Comparison of ENCODE assay signal across 7 cellular contexts in genomic region chr6:12608016-12608860, GRCh38.
DNase-seq lines count a peak whose midpoint lies in the region; ATAC-seq and TF ChIP-seq lines count a peak whose summit lies in the region.

No MANE protein-coding gene starts in this region.

- TF ChIP-seq CTCF in RWPE1 (conservative IDR thresholded peaks at IDR 0.05; ENCODE audit: low read depth) (no peak), WERI-Rb-1 (IDR thresholded peaks at IDR 0.05; ENCODE audit: low read depth, low read length) (no peak)

- peak overlapping the region; percentile 51 for H3K27ac Mint-ChIP-seq in stimulated activated memory B cell treated with anti-CD40 and anti-IgM and Interleukin-4, amounts not matched to agents 10 μg/mL and 1 μg/mL and 100 μg/mL, for 72 hours

- peak; percentile 60 for ATAC-seq in GM19025 (IDR thresholded peaks at IDR 0.05; ENCODE audit: low read depth, unreplicated experiment)
- peak; percentile 70 for ATAC-seq in HG03025 (IDR thresholded peaks at IDR 0.05; ENCODE audit: low FRiP score, unreplicated experiment)
- ATAC-seq in stimulated activated memory B cell treated with anti-CD40 and anti-IgM and Interleukin-4, amounts not matched to agents 10 μg/mL and 1 μg/mL and 100 μg/mL, for 72 hours = peak; percentile 74

- H3K4me3 ChIP-seq in WERI-Rb-1 (ENCODE audit: low read depth, low read length) = no peak overlapping the region

- intact Hi-C loops in head of caudate nucleus (cut with DNase I) = loop anchor here (10.0 kb wide), 1 partner anchor 313 kb away; the partner anchor contains the start of gene EDN1

- H3K9me3 ChIP-seq in WERI-Rb-1 (ENCODE audit: severe bottlenecking) = no peaks in the 10 kb centered on the region

- DNase-seq in RWPE1 (ENCODE audit: low spot score) = peak; percentile 17
- no peak for DNase-seq in WERI-Rb-1
- DNase-seq in NCI-H2081 treated with DMSO at 0.1 percent for 48 hours (lab: John Stamatoyannopoulos, UW) = no peak
- no peak for DNase-seq in head of caudate nucleus

- H3K27me3 Mint-ChIP-seq in stimulated activated memory B cell treated with anti-CD40 and anti-IgM and Interleukin-4, amounts not matched to agents 10 μg/mL and 1 μg/mL and 100 μg/mL, for 72 hours = peaks cover 23% of the 10 kb centered on the region

- H3K36me3 ChIP-seq in WERI-Rb-1 = no peaks in the 10 kb centered on the region

- H3K9me3 Mint-ChIP-seq in stimulated activated memory B cell treated with anti-CD40 and anti-IgM and Interleukin-4, amounts not matched to agents 10 μg/mL and 1 μg/mL and 100 μg/mL, for 72 hours = no peaks in the 10 kb centered on the region

- POLR2A ChIA-PET in RWPE1 (lab: Yijun Ruan, JAX; ENCODE audit: low non-redundant PET) = no interaction called here

- CTCF ChIA-PET in RWPE1 (lab: Yijun Ruan, JAX) = interaction anchor here (0.7 to 1.1 kb wide), 2 partner anchors 319 to 334 kb away, joined by 3 to 4 read pairs; no protein-coding TSS in a partner anchor

- H3K4me1 Mint-ChIP-seq in stimulated activated memory B cell treated with anti-CD40 and anti-IgM and Interleukin-4, amounts not matched to agents 10 μg/mL and 1 μg/mL and 100 μg/mL, for 72 hours = peaks cover 21% of the 10 kb centered on the region

- peaks cover 13% of the 10 kb centered on the region for H3K27me3 ChIP-seq in WERI-Rb-1 (ENCODE audit: insufficient read depth, low read depth, severe bottlenecking)

- no peaks in the 10 kb centered on the region for H3K36me3 Mint-ChIP-seq in stimulated activated memory B cell treated with anti-CD40 and anti-IgM and Interleukin-4, amounts not matched to agents 10 μg/mL and 1 μg/mL and 100 μg/mL, for 72 hours

- H3K4me3 Mint-ChIP-seq in stimulated activated memory B cell treated with anti-CD40 and anti-IgM and Interleukin-4, amounts not matched to agents 10 μg/mL and 1 μg/mL and 100 μg/mL, for 72 hours = no peak overlapping the region

- no peak overlapping the region for H3K27ac ChIP-seq in RWPE1
- H3K27ac ChIP-seq in WERI-Rb-1 = no peak overlapping the region
